Comparison of ENCODE assay signal across 10 cellular contexts in genomic region chr9:129146441-129146933, GRCh38. TPM values are rescaled to one million over a fixed set of nuclear protein-coding genes. Genes with fewer than 3 reads are reported as not detected.
DNase-seq lines count a peak whose midpoint lies in the region; ATAC-seq and TF ChIP-seq lines count a peak whose summit lies in the region.
"Had no signal": no experiment of that assay in that cellular context is flagged by ENCODE, and none has a peak within 500 bp of the region (broad histone marks: within the 10 kb centered on the region; RNA-seq: fewer than 3 reads in every experiment).

No MANE protein-coding gene starts in this region.

- no peaks in the 10 kb centered on the region for H3K27me3 ChIP-seq in breast epithelium
- H3K27me3 ChIP-seq in HAP-1 (ENCODE audit: low read depth) = no peaks in the 10 kb centered on the region

- H3K4me1 Mint-ChIP-seq in MCF 10A (ENCODE audit: insufficient read depth, unreplicated experiment) = peaks cover 10% of the 10 kb centered on the region

- peaks cover 37% of the 10 kb centered on the region for H3K36me3 Mint-ChIP-seq in MCF 10A (ENCODE audit: insufficient read depth, unreplicated experiment)

- TF ChIP-seq CTCF in breast epithelium (IDR thresholded peaks at IDR 0.05) = no peak
- no peak for TF ChIP-seq CTCF in MCF 10A (IDR thresholded peaks at IDR 0.05; ENCODE audit: unreplicated experiment)

- no TSS peak for BruUV-seq in MCF 10A (replicated peaks; lab: Mats Ljungman, UMichigan)

- DNase-seq in breast epithelium (ENCODE audit: low spot score in 2 of 2) = no peak
- DNase-seq in MCF 10A (ENCODE audit: unreplicated experiment) = no peak
- peak; percentile 49 for DNase-seq in globus pallidus (ENCODE audit: low spot score)
- peak in 31 of 56 donors; percentile 7 to 65 (median 28) for DNase-seq in nucleus accumbens (lab: John Stamatoyannopoulos, UW)
- no peak for DNase-seq in HAP-1 (ENCODE audit: low spot score in 2 of 2)
- no peak for DNase-seq in activated CD8-positive, alpha-beta memory T cell treated with anti-CD3 and anti-CD28 coated beads for 24 hours
- DNase-seq: NCI-H2029 treated with DMSO at 0.1 percent for 48 hours had no signal

- intact Hi-C loops in breast epithelium (cut with DNase I; ENCODE audit: low total_unique reads) = no loop called here
- intact Hi-C loops in MCF 10A (cut with micrococcal nuclease) = no loop called here

- in situ Hi-C loops in HAP-1 (cut with MboI; ENCODE audit: low sequenced_read_pairs) = no loop called here

- POLR2A ChIA-PET in MCF 10A (lab: Yijun Ruan, JAX) = interaction anchor here (0.9 kb wide), 1 partner anchor 20 kb away, joined by 3 read pairs; no protein-coding TSS in a partner anchor

- no peak overlapping the region for H3K27ac Mint-ChIP-seq in MCF 10A (ENCODE audit: low read depth, unreplicated experiment)

- no peak overlapping the region for H3K4me3 Mint-ChIP-seq in MCF 10A (ENCODE audit: unreplicated experiment)

- CTCF ChIA-PET in MCF 10A (lab: Yijun Ruan, JAX) = interaction anchor here (0.6 to 9.2 kb wide), 4 partner anchors 10 to 117 kb away, joined by 3 to 103 read pairs (median 3); no protein-coding TSS in a partner anchor

- H3K27ac ChIP-seq in breast epithelium = peak overlapping the region; percentile 98 to 100
- H3K27ac ChIP-seq: VCaP had no signal

- no peaks in the 10 kb centered on the region for H3K36me3 ChIP-seq in breast epithelium
- peaks cover 27% of the 10 kb centered on the region for H3K36me3 ChIP-seq in HAP-1 (replicated peaks)

- H3K9me3 Mint-ChIP-seq in MCF 10A (ENCODE audit: unreplicated experiment) = no peaks in the 10 kb centered on the region

- peaks cover 35 to 46% of the 10 kb centered on the region in 2 donors for H3K4me1 ChIP-seq in breast epithelium
- peaks cover 13% of the 10 kb centered on the region for H3K4me1 ChIP-seq in HAP-1

- H3K9me3 ChIP-seq in breast epithelium (no peaks in the 10 kb centered on the region), HAP-1 (no peaks in the 10 kb centered on the region)

- ATAC-seq in HG03045 (IDR thresholded peaks at IDR 0.05; ENCODE audit: unreplicated experiment) = no peak
- no peak for ATAC-seq in HG03108 (IDR thresholded peaks at IDR 0.05; ENCODE audit: unreplicated experiment)

- H3K4me3 ChIP-seq in breast epithelium (peak overlapping the region in 1 of 3 donors; percentile 26), HAP-1 (no peak overlapping the region)

- TF ChIP-seq POLR2A in breast epithelium (IDR thresholded peaks at IDR 0.05) = no peak

- H3K27me3 Mint-ChIP-seq in MCF 10A (ENCODE audit: insufficient read depth, unreplicated experiment) = no peaks in the 10 kb centered on the region

RNA-seq across cellular contexts. Expression of gene IER5L, which starts 31.6 kb away (rescaled TPM):
- total RNA-seq in breast epithelium = 10 to 100 TPM in 2 of 3 donors, 1 to 10 TPM in 1; 4.3 to 18.4 (median 18.1) TPM
- 11.9 and 13.4 TPM in 2 replicates for total RNA-seq in MCF 10A (2022)

RNA-seq across cellular contexts. Expression of gene PTPA, which starts 35.3 kb away (rescaled TPM):
- 10 to 100 TPM; 34.2 to 83.4 (median 71.1) TPM for total RNA-seq in breast epithelium
- total RNA-seq in MCF 10A (2022) = 90.8 and 91.8 TPM in 2 replicates

RNA-seq across cellular contexts. Expression of gene CRAT, which starts 35.9 kb away (rescaled TPM):
- total RNA-seq in breast epithelium (10 to 100 TPM; 18.7 to 74.7 (median 35.7) TPM), MCF 10A (2022) (14.5 and 17.0 TPM in 2 replicates)

Comparison
In these comparisons a context has a peak if more than half of its experiments do, and no peak if none do; other contexts are left out.
1. DNase-seq: peak in globus pallidus (single experiment) and nucleus accumbens (31 of 56); none in breast epithelium (0 of 2), MCF 10A (single experiment), HAP-1 (0 of 2) and activated CD8-positive, alpha-beta memory T cell treated with anti-CD3 and anti-CD28 coated beads for 24 hours (single experiment).